Comparison of ENCODE assay signal across 27 cellular contexts in the genomic region with DNA sequence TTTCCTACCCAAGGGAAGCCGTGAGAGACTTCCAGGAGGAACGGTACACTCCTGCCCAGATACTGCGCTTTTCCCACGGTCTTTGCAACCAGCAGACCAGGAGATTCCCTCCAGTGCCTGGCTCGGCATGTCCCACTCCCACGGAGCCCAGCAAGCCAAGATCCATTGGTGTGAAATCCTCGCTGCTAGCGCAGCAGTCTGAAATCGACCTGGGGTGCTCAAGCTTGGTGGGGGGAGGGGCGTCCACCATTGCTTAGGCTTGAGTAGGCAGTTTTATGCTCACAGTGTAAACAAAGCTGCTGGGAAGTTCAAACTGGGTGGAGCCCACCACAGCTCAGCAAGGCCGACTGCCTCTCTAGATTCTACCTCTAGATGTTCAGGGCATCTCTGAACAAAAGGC.
DNase-seq lines count a peak whose midpoint lies in the region; ATAC-seq, FAIRE-seq and TF ChIP-seq lines count a peak whose summit lies in the region.
"Had no signal": no experiment of that assay in that cellular context is flagged by ENCODE, and none has a peak within 500 bp of the region (broad histone marks: within the 10 kb centered on the region; RNA-seq: fewer than 3 reads in every experiment).

No MANE protein-coding gene starts in this region.

- H3K79me2 ChIP-seq in K562 (ENCODE audit: control insufficient read depth, insufficient read depth, low read length): no peaks in the 10 kb centered on the region; the same call in 2 of the 3 replicates

- no peaks in the 10 kb centered on the region for H3K27me3 Mint-ChIP-seq in stimulated activated naive CD8-positive, alpha-beta T cell treated with anti-CD3 and anti-CD28 coated beads, Interleukin-15, amount 100 ng/mL, for 72 hours
- no peaks in the 10 kb centered on the region for H3K27me3 Mint-ChIP-seq in HFFc6 (ENCODE audit: insufficient read depth)
- H3K27me3 Mint-ChIP-seq: CD4-positive, alpha-beta memory T cell; CD4-positive, CD25-positive, alpha-beta regulatory T cell; CD8-positive, alpha-beta memory T cell had no signal

- H3K27me3 ChIP-seq in K562 (ENCODE audit: control insufficient read depth in 2 of 2, insufficient read depth in 2 of 2, low read length in 2 of 2): no peaks in the 10 kb centered on the region
- H3K27me3 ChIP-seq: BE2C had no signal

- H3K4me1 Mint-ChIP-seq in stimulated activated naive CD8-positive, alpha-beta T cell treated with anti-CD3 and anti-CD28 coated beads, Interleukin-15, amount 100 ng/mL, for 72 hours: no peaks in the 10 kb centered on the region
- no peaks in the 10 kb centered on the region for H3K4me1 Mint-ChIP-seq in HFFc6 (ENCODE audit: low read depth)
- H3K4me1 Mint-ChIP-seq: CD4-positive, alpha-beta memory T cell; CD4-positive, CD25-positive, alpha-beta regulatory T cell; CD8-positive, alpha-beta memory T cell had no signal

- CTCF ChIA-PET in K562 (lab: Yijun Ruan, JAX; ENCODE audit: low intra/inter-chr PET ratio): no interaction called here

- peaks cover 5 to 6% of the 10 kb centered on the region in 2 experiments; a peak in 3 of 5 replicates for H3K4me1 ChIP-seq in K562 (replicated peaks in 1 of 2; ENCODE audit: control insufficient read depth in 2 of 2, insufficient read depth in 2 of 2, low read length in 2 of 2)
- H3K4me1 ChIP-seq in kidney (ENCODE audit: control insufficient read depth in 1 of 2, insufficient read depth in 1 of 2, low read depth in 1 of 2, low read length in 2 of 2): no peaks in the 10 kb centered on the region
- H3K4me1 ChIP-seq: A549, BE2C, BLaER1, Caco-2 had no signal

- TF ChIP-seq CTCF in K562 (IDR thresholded peaks at IDR 0.05 in 2 of 3, conservative IDR thresholded peaks at IDR 0.05 in 1 of 3; ENCODE audit: insufficient read depth in 2 of 3, low read depth in 1 of 3, low read length in 3 of 3) (no peak), kidney (IDR thresholded peaks at IDR 0.05; ENCODE audit: borderline replicate concordance, extremely low read depth, insufficient read depth) (no peak), HFFc6 (IDR thresholded peaks at IDR 0.05) (no peak)

- intact Hi-C loops in K562 (cut with micrococcal nuclease) (no loop called here), kidney (cut with DNase I) (no loop called here)

- H3K9me3 Mint-ChIP-seq in stimulated activated naive CD8-positive, alpha-beta T cell treated with anti-CD3 and anti-CD28 coated beads, Interleukin-15, amount 100 ng/mL, for 72 hours: peaks cover 0 to 7% of the 10 kb centered on the region in 2 donors
- peaks cover 9% of the 10 kb centered on the region for H3K9me3 Mint-ChIP-seq in HFFc6
- H3K9me3 Mint-ChIP-seq: CD8-positive, alpha-beta memory T cell had no signal

- peak overlapping the region; percentile 67 for H3K4me2 ChIP-seq in K562 (ENCODE audit: insufficient read depth, low read length)
- H3K4me2 ChIP-seq: A549, BLaER1 had no signal

- FAIRE-seq in K562 (lab: Jason Lieb, UNC) (no peak), kidney (lab: Jason Lieb, UNC) (no peak)
- FAIRE-seq: A549, D721Med, GM12878, GM12892, GM18507, GM19239 had no signal

- no TSS peak for BruUV-seq in K562 (replicated peaks; lab: Mats Ljungman, UMichigan)

- no peak for TF ChIP-seq POLR2A in K562 (conservative IDR thresholded peaks at IDR 0.05)

- H3K27ac Mint-ChIP-seq in stimulated activated naive CD8-positive, alpha-beta T cell treated with anti-CD3 and anti-CD28 coated beads, Interleukin-15, amount 100 ng/mL, for 72 hours: no peak overlapping the region
- H3K27ac Mint-ChIP-seq in HFFc6: no peak overlapping the region
- H3K27ac Mint-ChIP-seq: CD14-positive monocyte; CD4-positive, alpha-beta memory T cell; CD4-positive, CD25-positive, alpha-beta regulatory T cell; CD8-positive, alpha-beta memory T cell had no signal

- in situ Hi-C loops in K562 (cut with MboI): no loop called here

- H3K9me3 ChIP-seq in K562 (replicated peaks; ENCODE audit: control insufficient read depth, insufficient read depth, low read depth, low read length) (no peaks in the 10 kb centered on the region), kidney (ENCODE audit: control insufficient read depth in 1 of 2, low read length in 2 of 2) (no peaks in the 10 kb centered on the region)
- H3K9me3 ChIP-seq: A549, BE2C, Caco-2 had no signal

- peak; percentile 1 for DNase-seq in NCI-H748 (lab: John Stamatoyannopoulos, UW; ENCODE audit: unreplicated experiment)
- DNase-seq in NCI-H748 treated with DMSO at 0.1 percent for 48 hours (lab: John Stamatoyannopoulos, UW): no peak
- DNase-seq in COLO668 (lab: John Stamatoyannopoulos, UW; ENCODE audit: unreplicated experiment): peak; percentile 38
- DNase-seq in K562 (ENCODE audit: extremely low read depth in 1 of 4, low spot score in 3 of 4): peak in 1 of 4 experiments; percentile 57
- peak; percentile 38 for DNase-seq in kidney
- no peak for DNase-seq in stimulated activated naive CD8-positive, alpha-beta T cell treated with anti-CD3 and anti-CD28 coated beads, Interleukin-15, amount 100 ng/mL, for 72 hours
- no peak for DNase-seq in HFFc6
- DNase-seq: ACHN; BE2C; C1 segment of cervical spinal cord; Caco-2; Calu3; CD4-positive, alpha-beta memory T cell; CD4-positive, CD25-positive, alpha-beta regulatory T cell; CD8-positive, alpha-beta memory T cell; DMS79 treated with DMSO at 0.1 percent for 48 hours; GDM1 had no signal

- H3K27ac ChIP-seq in K562 (ENCODE audit: extremely low read depth, low read depth, low read length): peak overlapping the region; percentile 55; the same call in 2 of the 3 replicates
- H3K27ac ChIP-seq in kidney (ENCODE audit: low read depth in 2 of 2, low read length in 2 of 2): no peak overlapping the region
- H3K27ac ChIP-seq: 22Rv1, A549, BLaER1 had no signal

- WGBS in K562 (ENCODE audit: insufficient coverage, low coverage, missing lambda C conversion rate): 8% methylated on average over 7 of the region's 11 CpGs

- peak overlapping the region; percentile 54 to 80 for H3K9ac ChIP-seq in K562 (ENCODE audit: insufficient read depth in 1 of 2, low read depth in 2 of 2, low read length in 2 of 2)
- H3K9ac ChIP-seq in kidney (ENCODE audit: low read length in 2 of 2): no peak overlapping the region
- H3K9ac ChIP-seq: BLaER1 had no signal

- POLR2A ChIA-PET in K562 (lab: Yijun Ruan, JAX): interaction anchor here (0.6 to 0.9 kb wide), 2 partner anchors 10 to 27 kb away, joined by 3 to 4 read pairs; no protein-coding TSS in a partner anchor

- no peaks in the 10 kb centered on the region for H3K36me3 ChIP-seq in K562 (ENCODE audit: control insufficient read depth, insufficient read depth, low read length)
- H3K36me3 ChIP-seq in kidney (ENCODE audit: control insufficient read depth in 1 of 2, insufficient read depth in 2 of 2, low read length in 2 of 2): no peaks in the 10 kb centered on the region
- H3K36me3 ChIP-seq: BE2C, BLaER1 had no signal

- H3K4me3 Mint-ChIP-seq in stimulated activated naive CD8-positive, alpha-beta T cell treated with anti-CD3 and anti-CD28 coated beads, Interleukin-15, amount 100 ng/mL, for 72 hours: no peak overlapping the region
- H3K4me3 Mint-ChIP-seq in HFFc6: no peak overlapping the region
- H3K4me3 Mint-ChIP-seq: CD14-positive monocyte; CD4-positive, alpha-beta memory T cell; CD4-positive, CD25-positive, alpha-beta regulatory T cell; CD8-positive, alpha-beta memory T cell had no signal

- H2AFZ ChIP-seq in K562 (ENCODE audit: low read depth, low read length): peak overlapping the region; percentile 84

- H4K20me1 ChIP-seq in K562 (replicated peaks; ENCODE audit: control insufficient read depth, insufficient read depth, low read length): no peaks in the 10 kb centered on the region
- H4K20me1 ChIP-seq: BLaER1 had no signal

- no peak for TF ChIP-seq EP300 in K562 (IDR thresholded peaks at IDR 0.05; ENCODE audit: low read length)

- ATAC-seq in K562: peak; percentile 87
- no peak for ATAC-seq in stimulated activated naive CD8-positive, alpha-beta T cell treated with anti-CD3 and anti-CD28 coated beads, Interleukin-15, amount 100 ng/mL, for 72 hours
- ATAC-seq in HG03196 (IDR thresholded peaks at IDR 0.05; ENCODE audit: unreplicated experiment): no peak
- ATAC-seq: A549, GM12878 had no signal

- H3K4me3 ChIP-seq in K562 (no peak overlapping the region), kidney (ENCODE audit: low read length in 2 of 2) (no peak overlapping the region)
- H3K4me3 ChIP-seq: A549, BLaER1, GM12878 had no signal

- H3K36me3 Mint-ChIP-seq in HFFc6 (ENCODE audit: low read depth): peaks cover 4% of the 10 kb centered on the region; the same call in 1 of the 2 replicates
- H3K36me3 Mint-ChIP-seq: CD14-positive monocyte; CD4-positive, alpha-beta memory T cell; CD4-positive, CD25-positive, alpha-beta regulatory T cell; CD8-positive, alpha-beta memory T cell had no signal

- TF ChIP-seq RAD21 in K562 (CRISPR knock-in tag; conservative IDR thresholded peaks at IDR 0.05 in 1 of 2, IDR thresholded peaks at IDR 0.05 in 1 of 2): no peak

- no peaks in the 10 kb centered on the region for H3K9me1 ChIP-seq in K562 (ENCODE audit: control insufficient read depth, insufficient read depth, low read length)

TF ChIP-seq in K562, 482 proteins besides CTCF, POLR2A, EP300 and RAD21 (continues in another document):
- peak; percentile 71 to 74; a peak in 3 of 4 replicates for TF ChIP-seq FOXK2 (conservative IDR thresholded peaks at IDR 0.05 in 1 of 2, IDR thresholded peaks at IDR 0.05 in 1 of 2; ENCODE audit: low read depth in 2 of 2)
- no peak for TF ChIP-seq NFYB (IDR thresholded peaks at IDR 0.05; ENCODE audit: extremely low read depth, insufficient read length)
- no peak for TF ChIP-seq MED1 (CRISPR knock-in tag; IDR thresholded peaks at IDR 0.05; ENCODE audit: borderline replicate concordance)
- 0 out of 4 replicates have a peak, but pooled peaks of 1 of the 2 experiments have one; percentile 21 for TF ChIP-seq NRF1 (conservative IDR thresholded peaks at IDR 0.05 in 1 of 2, IDR thresholded peaks at IDR 0.05 in 1 of 2)
- TF ChIP-seq FOXA3 (CRISPR knock-in tag; conservative IDR thresholded peaks at IDR 0.05 in 1 of 2, IDR thresholded peaks at IDR 0.05 in 1 of 2): peak in 1 of 2 experiments; percentile 68; a peak in 2 of 4 replicates
- TF ChIP-seq, protein P1, sequence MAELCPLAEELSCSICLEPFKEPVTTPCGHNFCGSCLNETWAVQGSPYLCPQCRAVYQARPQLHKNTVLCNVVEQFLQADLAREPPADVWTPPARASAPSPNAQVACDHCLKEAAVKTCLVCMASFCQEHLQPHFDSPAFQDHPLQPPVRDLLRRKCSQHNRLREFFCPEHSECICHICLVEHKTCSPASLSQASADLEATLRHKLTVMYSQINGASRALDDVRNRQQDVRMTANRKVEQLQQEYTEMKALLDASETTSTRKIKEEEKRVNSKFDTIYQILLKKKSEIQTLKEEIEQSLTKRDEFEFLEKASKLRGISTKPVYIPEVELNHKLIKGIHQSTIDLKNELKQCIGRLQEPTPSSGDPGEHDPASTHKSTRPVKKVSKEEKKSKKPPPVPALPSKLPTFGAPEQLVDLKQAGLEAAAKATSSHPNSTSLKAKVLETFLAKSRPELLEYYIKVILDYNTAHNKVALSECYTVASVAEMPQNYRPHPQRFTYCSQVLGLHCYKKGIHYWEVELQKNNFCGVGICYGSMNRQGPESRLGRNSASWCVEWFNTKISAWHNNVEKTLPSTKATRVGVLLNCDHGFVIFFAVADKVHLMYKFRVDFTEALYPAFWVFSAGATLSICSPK (IDR thresholded peaks at IDR 0.05; ENCODE audit: borderline replicate concordance): no peak
- TF ChIP-seq DPF2 (IDR thresholded peaks at IDR 0.05): peak; percentile 36; the same call in 1 of the 2 replicates

Comparison
In these comparisons a context has a peak if more than half of its experiments do, and no peak if none do; other contexts are left out.
1. DNase-seq: peak in NCI-H748 (single experiment), COLO668 (single experiment) and kidney (single experiment); none in NCI-H748 treated with DMSO at 0.1 percent for 48 hours (single experiment), stimulated activated naive CD8-positive, alpha-beta T cell treated with anti-CD3 and anti-CD28 coated beads, Interleukin-15, amount 100 ng/mL, for 72 hours (0 of 2) and HFFc6 (single experiment).
2. H3K9ac ChIP-seq: peak in K562 (2 of 2); none in kidney (0 of 2).